1 cellular context compared by ENCODE assay signal in the genomic region with DNA sequence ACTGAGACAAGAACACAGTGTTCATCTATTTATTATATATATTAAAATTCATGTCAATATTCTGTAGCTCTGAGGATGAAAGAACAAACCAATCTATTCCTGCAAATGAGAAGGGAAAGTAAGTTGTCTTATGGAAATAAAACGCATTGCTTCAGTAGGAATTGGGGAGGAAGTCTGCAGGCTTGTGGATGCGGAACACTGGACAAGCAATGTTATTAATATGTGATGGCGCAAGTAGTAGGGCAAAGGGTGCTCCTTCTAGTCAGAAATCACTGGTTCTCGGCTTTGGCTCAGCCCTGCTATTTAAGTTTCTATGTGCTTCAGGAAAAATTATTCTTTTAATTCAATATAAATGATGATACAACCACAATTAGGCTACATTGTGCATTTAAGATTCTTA.
TF ChIP-seq lines count a peak whose summit lies in the region.

No MANE protein-coding gene starts in this region.

TF ChIP-seq in GM23338, 12 proteins besides CTCF, POLR2A, EP300 and RAD21 (continued from another document):
- TF ChIP-seq, protein P1, sequence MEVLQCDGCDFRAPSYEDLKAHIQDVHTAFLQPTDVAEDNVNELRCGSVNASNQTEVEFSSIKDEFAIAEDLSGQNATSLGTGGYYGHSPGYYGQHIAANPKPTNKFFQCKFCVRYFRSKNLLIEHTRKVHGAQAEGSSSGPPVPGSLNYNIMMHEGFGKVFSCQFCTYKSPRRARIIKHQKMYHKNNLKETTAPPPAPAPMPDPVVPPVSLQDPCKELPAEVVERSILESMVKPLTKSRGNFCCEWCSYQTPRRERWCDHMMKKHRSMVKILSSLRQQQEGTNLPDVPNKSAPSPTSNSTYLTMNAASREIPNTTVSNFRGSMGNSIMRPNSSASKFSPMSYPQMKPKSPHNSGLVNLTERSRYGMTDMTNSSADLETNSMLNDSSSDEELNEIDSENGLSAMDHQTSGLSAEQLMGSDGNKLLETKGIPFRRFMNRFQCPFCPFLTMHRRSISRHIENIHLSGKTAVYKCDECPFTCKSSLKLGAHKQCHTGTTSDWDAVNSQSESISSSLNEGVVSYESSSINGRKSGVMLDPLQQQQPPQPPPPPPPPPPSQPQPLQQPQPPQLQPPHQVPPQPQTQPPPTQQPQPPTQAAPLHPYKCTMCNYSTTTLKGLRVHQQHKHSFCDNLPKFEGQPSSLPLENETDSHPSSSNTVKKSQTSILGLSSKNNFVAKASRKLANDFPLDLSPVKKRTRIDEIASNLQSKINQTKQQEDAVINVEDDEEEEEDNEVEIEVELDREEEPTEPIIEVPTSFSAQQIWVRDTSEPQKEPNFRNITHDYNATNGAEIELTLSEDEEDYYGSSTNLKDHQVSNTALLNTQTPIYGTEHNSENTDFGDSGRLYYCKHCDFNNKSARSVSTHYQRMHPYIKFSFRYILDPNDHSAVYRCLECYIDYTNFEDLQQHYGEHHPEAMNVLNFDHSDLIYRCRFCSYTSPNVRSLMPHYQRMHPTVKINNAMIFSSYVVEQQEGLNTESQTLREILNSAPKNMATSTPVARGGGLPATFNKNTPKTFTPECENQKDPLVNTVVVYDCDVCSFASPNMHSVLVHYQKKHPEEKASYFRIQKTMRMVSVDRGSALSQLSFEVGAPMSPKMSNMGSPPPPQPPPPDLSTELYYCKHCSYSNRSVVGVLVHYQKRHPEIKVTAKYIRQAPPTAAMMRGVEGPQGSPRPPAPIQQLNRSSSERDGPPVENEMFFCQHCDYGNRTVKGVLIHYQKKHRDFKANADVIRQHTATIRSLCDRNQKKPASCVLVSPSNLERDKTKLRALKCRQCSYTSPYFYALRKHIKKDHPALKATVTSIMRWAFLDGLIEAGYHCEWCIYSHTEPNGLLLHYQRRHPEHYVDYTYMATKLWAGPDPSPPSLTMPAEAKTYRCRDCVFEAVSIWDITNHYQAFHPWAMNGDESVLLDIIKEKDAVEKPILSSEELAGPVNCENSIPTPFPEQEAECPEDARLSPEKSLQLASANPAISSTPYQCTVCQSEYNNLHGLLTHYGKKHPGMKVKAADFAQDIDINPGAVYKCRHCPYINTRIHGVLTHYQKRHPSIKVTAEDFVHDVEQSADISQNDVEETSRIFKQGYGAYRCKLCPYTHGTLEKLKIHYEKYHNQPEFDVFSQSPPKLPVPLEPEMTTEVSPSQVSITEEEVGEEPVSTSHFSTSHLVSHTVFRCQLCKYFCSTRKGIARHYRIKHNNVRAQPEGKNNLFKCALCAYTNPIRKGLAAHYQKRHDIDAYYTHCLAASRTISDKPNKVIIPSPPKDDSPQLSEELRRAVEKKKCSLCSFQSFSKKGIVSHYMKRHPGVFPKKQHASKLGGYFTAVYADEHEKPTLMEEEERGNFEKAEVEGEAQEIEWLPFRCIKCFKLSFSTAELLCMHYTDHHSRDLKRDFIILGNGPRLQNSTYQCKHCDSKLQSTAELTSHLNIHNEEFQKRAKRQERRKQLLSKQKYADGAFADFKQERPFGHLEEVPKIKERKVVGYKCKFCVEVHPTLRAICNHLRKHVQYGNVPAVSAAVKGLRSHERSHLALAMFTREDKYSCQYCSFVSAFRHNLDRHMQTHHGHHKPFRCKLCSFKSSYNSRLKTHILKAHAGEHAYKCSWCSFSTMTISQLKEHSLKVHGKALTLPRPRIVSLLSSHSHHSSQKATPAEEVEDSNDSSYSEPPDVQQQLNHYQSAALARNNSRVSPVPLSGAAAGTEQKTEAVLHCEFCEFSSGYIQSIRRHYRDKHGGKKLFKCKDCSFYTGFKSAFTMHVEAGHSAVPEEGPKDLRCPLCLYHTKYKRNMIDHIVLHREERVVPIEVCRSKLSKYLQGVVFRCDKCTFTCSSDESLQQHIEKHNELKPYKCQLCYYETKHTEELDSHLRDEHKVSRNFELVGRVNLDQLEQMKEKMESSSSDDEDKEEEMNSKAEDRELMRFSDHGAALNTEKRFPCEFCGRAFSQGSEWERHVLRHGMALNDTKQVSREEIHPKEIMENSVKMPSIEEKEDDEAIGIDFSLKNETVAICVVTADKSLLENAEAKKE (CRISPR knock-in tag; IDR thresholded peaks at IDR 0.05) = no peak
- TF ChIP-seq, protein P2, sequence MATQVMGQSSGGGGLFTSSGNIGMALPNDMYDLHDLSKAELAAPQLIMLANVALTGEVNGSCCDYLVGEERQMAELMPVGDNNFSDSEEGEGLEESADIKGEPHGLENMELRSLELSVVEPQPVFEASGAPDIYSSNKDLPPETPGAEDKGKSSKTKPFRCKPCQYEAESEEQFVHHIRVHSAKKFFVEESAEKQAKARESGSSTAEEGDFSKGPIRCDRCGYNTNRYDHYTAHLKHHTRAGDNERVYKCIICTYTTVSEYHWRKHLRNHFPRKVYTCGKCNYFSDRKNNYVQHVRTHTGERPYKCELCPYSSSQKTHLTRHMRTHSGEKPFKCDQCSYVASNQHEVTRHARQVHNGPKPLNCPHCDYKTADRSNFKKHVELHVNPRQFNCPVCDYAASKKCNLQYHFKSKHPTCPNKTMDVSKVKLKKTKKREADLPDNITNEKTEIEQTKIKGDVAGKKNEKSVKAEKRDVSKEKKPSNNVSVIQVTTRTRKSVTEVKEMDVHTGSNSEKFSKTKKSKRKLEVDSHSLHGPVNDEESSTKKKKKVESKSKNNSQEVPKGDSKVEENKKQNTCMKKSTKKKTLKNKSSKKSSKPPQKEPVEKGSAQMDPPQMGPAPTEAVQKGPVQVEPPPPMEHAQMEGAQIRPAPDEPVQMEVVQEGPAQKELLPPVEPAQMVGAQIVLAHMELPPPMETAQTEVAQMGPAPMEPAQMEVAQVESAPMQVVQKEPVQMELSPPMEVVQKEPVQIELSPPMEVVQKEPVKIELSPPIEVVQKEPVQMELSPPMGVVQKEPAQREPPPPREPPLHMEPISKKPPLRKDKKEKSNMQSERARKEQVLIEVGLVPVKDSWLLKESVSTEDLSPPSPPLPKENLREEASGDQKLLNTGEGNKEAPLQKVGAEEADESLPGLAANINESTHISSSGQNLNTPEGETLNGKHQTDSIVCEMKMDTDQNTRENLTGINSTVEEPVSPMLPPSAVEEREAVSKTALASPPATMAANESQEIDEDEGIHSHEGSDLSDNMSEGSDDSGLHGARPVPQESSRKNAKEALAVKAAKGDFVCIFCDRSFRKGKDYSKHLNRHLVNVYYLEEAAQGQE (IDR thresholded peaks at IDR 0.05; ENCODE audit: unreplicated experiment) = no peak
- no peak for TF ChIP-seq EZH2phosphoT487 (IDR thresholded peaks at IDR 0.05; ENCODE audit: unreplicated experiment)
- TF ChIP-seq POLR2AphosphoS5 (IDR thresholded peaks at IDR 0.05; ENCODE audit: low read depth) = no peak
- TF ChIP-seq ZNF331 (CRISPR knock-in tag; IDR thresholded peaks at IDR 0.05; ENCODE audit: low read depth) = no peak
